Comparison of ENCODE assay signal across 8 cellular contexts in genomic region chr2:227325824-227326195, GRCh38. TPM values are rescaled to one million over a fixed set of nuclear protein-coding genes. Genes with fewer than 3 reads are reported as not detected.
DNase-seq lines count a peak whose midpoint lies in the region; ATAC-seq and TF ChIP-seq lines count a peak whose summit lies in the region.

No MANE protein-coding gene starts in this region.

- H3K36me3 ChIP-seq in effector memory CD4-positive, alpha-beta T cell (ENCODE audit: control insufficient read depth, insufficient read depth, low read length) = no peaks in the 10 kb centered on the region
- peaks cover 0 to 3% of the 10 kb centered on the region in 2 donors for H3K36me3 ChIP-seq in thyroid gland

- no peak for TF ChIP-seq POLR2A in thyroid gland (IDR thresholded peaks at IDR 0.05)

- H3K9me3 ChIP-seq in effector memory CD4-positive, alpha-beta T cell (ENCODE audit: control insufficient read depth, low read length) = no peaks in the 10 kb centered on the region
- no peaks in the 10 kb centered on the region for H3K9me3 ChIP-seq in thyroid gland

- peak; percentile 6 for ATAC-seq in HG02885 (IDR thresholded peaks at IDR 0.05; ENCODE audit: poor library complexity, unreplicated experiment)

- H3K4me1 Mint-ChIP-seq in activated naive CD4-positive, alpha-beta T cell treated with anti-CD3 and anti-CD28 coated beads, Interleukin-2, amount 10 ng/mL, durations not matched to agents 7 days and 5 days = peaks cover 45% of the 10 kb centered on the region

- DNase-seq in activated naive CD4-positive, alpha-beta T cell treated with anti-CD3 and anti-CD28 coated beads, Interleukin-2, amount 10 ng/mL, durations not matched to agents 7 days and 5 days = peak; percentile 29
- DNase-seq in activated naive CD4-positive, alpha-beta T cell treated with Interleukin-2 at 50 U/mL for 16 hours = no peak
- DNase-seq in RPMI8226 (peak; percentile 21), lung microvascular endothelial cell (ENCODE audit: low read depth in 2 of 2) (peak; percentile 17 to 61), thyroid gland (peak; percentile 14 to 38), NCI-H1048 (lab: John Stamatoyannopoulos, UW) (no peak)
- DNase-seq in effector memory CD4-positive, alpha-beta T cell = no peak

- H3K4me3 ChIP-seq in effector memory CD4-positive, alpha-beta T cell (ENCODE audit: insufficient read depth, low read depth, low read length, poor library complexity, severe bottlenecking) = peak overlapping the region; percentile 84
- peak overlapping the region; percentile 93 to 98 (median 97) for H3K4me3 ChIP-seq in thyroid gland (replicated peaks in 1 of 3)

- H3K27ac ChIP-seq in effector memory CD4-positive, alpha-beta T cell (ENCODE audit: insufficient read depth, low read length, poor library complexity, severe bottlenecking) = peak overlapping the region; percentile 88
- peak overlapping the region in 2 of 3 donors; percentile 83 to 92 for H3K27ac ChIP-seq in thyroid gland

- peaks cover 7% of the 10 kb centered on the region for H3K4me1 ChIP-seq in effector memory CD4-positive, alpha-beta T cell (ENCODE audit: control insufficient read depth, insufficient read depth, low read length, poor library complexity, severe bottlenecking)
- peaks cover 8 to 18% of the 10 kb centered on the region in 2 donors for H3K4me1 ChIP-seq in thyroid gland

- peak overlapping the region; percentile 94 for H3K27ac Mint-ChIP-seq in activated naive CD4-positive, alpha-beta T cell treated with anti-CD3 and anti-CD28 coated beads, Interleukin-2, amount 10 ng/mL, durations not matched to agents 7 days and 5 days

- peaks cover 13% of the 10 kb centered on the region for H3K9me3 Mint-ChIP-seq in activated naive CD4-positive, alpha-beta T cell treated with anti-CD3 and anti-CD28 coated beads, Interleukin-2, amount 10 ng/mL, durations not matched to agents 7 days and 5 days

- H3K27me3 ChIP-seq in effector memory CD4-positive, alpha-beta T cell (replicated peaks; ENCODE audit: control insufficient read depth, insufficient read depth, low read length, poor library complexity, severe bottlenecking) = no peaks in the 10 kb centered on the region
- no peaks in the 10 kb centered on the region for H3K27me3 ChIP-seq in thyroid gland

- H3K36me3 Mint-ChIP-seq in activated naive CD4-positive, alpha-beta T cell treated with anti-CD3 and anti-CD28 coated beads, Interleukin-2, amount 10 ng/mL, durations not matched to agents 7 days and 5 days = peaks cover 14% of the 10 kb centered on the region

- peaks cover 6% of the 10 kb centered on the region for H3K27me3 Mint-ChIP-seq in activated naive CD4-positive, alpha-beta T cell treated with anti-CD3 and anti-CD28 coated beads, Interleukin-2, amount 10 ng/mL, durations not matched to agents 7 days and 5 days

- 1 to 3% methylated on average over 13 of the region's 13 CpGs for WGBS in thyroid gland, 2 donors

- TF ChIP-seq CTCF in thyroid gland (IDR thresholded peaks at IDR 0.05) = no peak

- peak overlapping the region; percentile 95 for H3K4me3 Mint-ChIP-seq in activated naive CD4-positive, alpha-beta T cell treated with anti-CD3 and anti-CD28 coated beads, Interleukin-2, amount 10 ng/mL, durations not matched to agents 7 days and 5 days

- CTCF ChIA-PET in activated naive CD4-positive, alpha-beta T cell treated with anti-CD3 and anti-CD28 coated beads, Interleukin-2, amount 10 ng/mL, durations not matched to agents 7 days and 5 days (lab: Charles Lee) = interaction anchor here (0.9 kb wide), 1 partner anchor 15 kb away, joined by 3 read pairs; no protein-coding TSS in a partner anchor

- intact Hi-C loops in thyroid gland (cut with DNase I) = no loop called here

RNA-seq across cellular contexts. Expression of gene MFF, which starts 0.8 kb away (rescaled TPM):
- total RNA-seq in lung microvascular endothelial cell (33.9 and 34.9 TPM in 2 replicates), thyroid gland (100 to 1,000 TPM in 2 of 4 donors, 10 to 100 TPM in 2; 78.3 to 134 (median 99.7) TPM)

RNA-seq across cellular contexts. Expression of gene TM4SF20, which starts 53.3 kb away (rescaled TPM):
- total RNA-seq in lung microvascular endothelial cell (not detected in 2 replicates), thyroid gland (not detected)

Comparison
In these comparisons a context has a peak if more than half of its experiments do, and no peak if none do; other contexts are left out.
1. DNase-seq: peak in activated naive CD4-positive, alpha-beta T cell treated with anti-CD3 and anti-CD28 coated beads, Interleukin-2, amount 10 ng/mL, durations not matched to agents 7 days and 5 days (single experiment), RPMI8226 (single experiment), lung microvascular endothelial cell (2 of 2) and thyroid gland (2 of 2); none in activated naive CD4-positive, alpha-beta T cell treated with Interleukin-2 at 50 U/mL for 16 hours (single experiment), effector memory CD4-positive, alpha-beta T cell (0 of 3) and NCI-H1048 (single experiment).